13 cellular contexts compared by ENCODE assay signal in genomic region chr10:4353059-4353655, GRCh38.
DNase-seq lines count a peak whose midpoint lies in the region; ATAC-seq and TF ChIP-seq lines count a peak whose summit lies in the region.
"Had no signal": no experiment of that assay in that cellular context is flagged by ENCODE, and none has a peak within 500 bp of the region (broad histone marks: within the 10 kb centered on the region; RNA-seq: fewer than 3 reads in every experiment).

No MANE protein-coding gene starts in this region.

- H3K36me3 ChIP-seq in GM23338 (ENCODE audit: insufficient read depth) = no peaks in the 10 kb centered on the region
- no peaks in the 10 kb centered on the region for H3K36me3 ChIP-seq in adipocyte (ENCODE audit: control insufficient read depth, insufficient read depth, low read length, severe bottlenecking)
- H3K36me3 ChIP-seq in gastroesophageal sphincter = no peaks in the 10 kb centered on the region

- no peaks in the 10 kb centered on the region for H3K9me3 Mint-ChIP-seq in GM23338
- H3K9me3 Mint-ChIP-seq: CD4-positive, alpha-beta T cell had no signal

- ATAC-seq in GM23338 = no peak
- ATAC-seq in gastroesophageal sphincter = no peak
- no peak for ATAC-seq in GM21423 (IDR thresholded peaks at IDR 0.05; ENCODE audit: unreplicated experiment)
- no peak for ATAC-seq in HG03521 (IDR thresholded peaks at IDR 0.05; ENCODE audit: unreplicated experiment)
- ATAC-seq: K562 had no signal

- no peak for TF ChIP-seq POLR2A in gastroesophageal sphincter (IDR thresholded peaks at IDR 0.05)

- H3K9ac ChIP-seq in adipocyte (ENCODE audit: low read length) = peak overlapping the region; percentile 68

- no peaks in the 10 kb centered on the region for H3F3A ChIP-seq in GM23338 (replicated peaks; ENCODE audit: low read depth)

- no peak overlapping the region for H3K4me2 ChIP-seq in GM23338

- H3K4me1 ChIP-seq in GM23338 (ENCODE audit: insufficient read depth) = peaks cover 6% of the 10 kb centered on the region; the same call in 1 of the 2 replicates
- peaks cover 42% of the 10 kb centered on the region for H3K4me1 ChIP-seq in adipocyte (ENCODE audit: control insufficient read depth, insufficient read depth, low read length)
- H3K4me1 ChIP-seq in gastroesophageal sphincter = peaks cover 6 to 35% (median 13%) of the 10 kb centered on the region in 3 donors

- H3K27me3 Mint-ChIP-seq in GM23338 (ENCODE audit: insufficient read depth, low read depth, poor library complexity) = peaks cover 3% of the 10 kb centered on the region
- H3K27me3 Mint-ChIP-seq: CD4-positive, alpha-beta T cell had no signal

- H2AFZ ChIP-seq in GM23338 = peak overlapping the region; percentile 61; the same call in 1 of the 2 replicates

- no peaks in the 10 kb centered on the region for H3K79me2 ChIP-seq in GM23338 (replicated peaks; ENCODE audit: insufficient read depth)

- H3K27ac ChIP-seq in GM23338 (ENCODE audit: low read depth) (no peak overlapping the region), gastroesophageal sphincter (peak overlapping the region; percentile 36 to 78 (median 75))

- H3K9me3 ChIP-seq in adipocyte (ENCODE audit: control insufficient read depth, low read length) (no peaks in the 10 kb centered on the region), gastroesophageal sphincter (no peaks in the 10 kb centered on the region)

- DNase-seq in GM23338 (ENCODE audit: low spot score) (no peak), adipocyte (ENCODE audit: low read depth) (no peak), retina (peak; percentile 43), GM19240 (ENCODE audit: insufficient read length, low spot score) (no peak)
- DNase-seq in stimulated activated naive CD4-positive, alpha-beta T cell treated with Interleukin-2 at 50 U/mL for 16 hours (lab: John Stamatoyannopoulos, UW) = no peak
- DNase-seq: activated B cell treated with CpG ODN at 0.5 μM for 24 hours; activated T-cell treated with anti-CD3 and anti-CD28 coated beads, Interleukin-2, amount 50 U/mL, for 48 hours; CD4-positive, alpha-beta T cell; GOT3 had no signal

- peaks cover 7% of the 10 kb centered on the region; the same call in 2 of the 3 replicates for H3K4me1 Mint-ChIP-seq in GM23338
- H3K4me1 Mint-ChIP-seq: activated B cell treated with CpG ODN at 0.5 μM for 24 hours had no signal

- H3K36me3 Mint-ChIP-seq in GM23338 (ENCODE audit: low read depth) = no peaks in the 10 kb centered on the region

- peaks cover 9% of the 10 kb centered on the region; the same call in 1 of the 2 replicates for H3K9me2 ChIP-seq in GM23338 (ENCODE audit: insufficient read depth)

- no peak overlapping the region for H3K4me3 ChIP-seq in GM23338
- peak overlapping the region; percentile 28 for H3K4me3 ChIP-seq in adipocyte (ENCODE audit: low read length)
- H3K4me3 ChIP-seq in gastroesophageal sphincter = no peak overlapping the region
- H3K4me3 ChIP-seq: K562 had no signal

- 0 out of 2 replicates have a peak overlapping the region, but pooled peaks have one; percentile 4 for H3K27ac Mint-ChIP-seq in GM23338
- H3K27ac Mint-ChIP-seq: activated B cell treated with CpG ODN at 0.5 μM for 24 hours; CD4-positive, alpha-beta T cell had no signal

- no peak for TF ChIP-seq EP300 in gastroesophageal sphincter (IDR thresholded peaks at IDR 0.05)

- TF ChIP-seq CTCF in GM23338 (conservative IDR thresholded peaks at IDR 0.05; ENCODE audit: low read depth in 2 of 2) (no peak), gastroesophageal sphincter (IDR thresholded peaks at IDR 0.05) (no peak)

- H3K27me3 ChIP-seq in GM23338 (ENCODE audit: insufficient read depth) (no peaks in the 10 kb centered on the region), adipocyte (replicated peaks; ENCODE audit: control insufficient read depth, insufficient read depth, low read length) (no peaks in the 10 kb centered on the region), gastroesophageal sphincter (no peaks in the 10 kb centered on the region)

- WGBS in gastroesophageal sphincter (ENCODE audit: low coverage in 1 of 2), 2 donors = 54 to 69% methylated on average over 8 to 11 of the region's 11 CpGs

- no peak overlapping the region for H3K4me3 Mint-ChIP-seq in GM23338
- H3K4me3 Mint-ChIP-seq: activated B cell treated with CpG ODN at 0.5 μM for 24 hours; CD4-positive, alpha-beta T cell had no signal

- H4K20me1 ChIP-seq in GM23338 (replicated peaks; ENCODE audit: insufficient read depth) = no peaks in the 10 kb centered on the region

TF ChIP-seq in GM23338, 12 proteins besides CTCF, POLR2A, EP300 and RAD21 (continues in another document):
- TF ChIP-seq POLR2AphosphoS5 (IDR thresholded peaks at IDR 0.05; ENCODE audit: low read depth) (no peak), STAT1 (IDR thresholded peaks at IDR 0.05; ENCODE audit: unreplicated experiment) (no peak), NANOG (IDR thresholded peaks at IDR 0.05; ENCODE audit: borderline replicate concordance) (no peak), ZNF331 (CRISPR knock-in tag; IDR thresholded peaks at IDR 0.05; ENCODE audit: low read depth) (no peak), EZH2phosphoT487 (IDR thresholded peaks at IDR 0.05; ENCODE audit: unreplicated experiment) (no peak), JUNB (IDR thresholded peaks at IDR 0.05; ENCODE audit: unreplicated experiment) (no peak), EZH2 (IDR thresholded peaks at IDR 0.05; ENCODE audit: low read depth, unreplicated experiment) (no peak), ZNF462 (CRISPR knock-in tag; IDR thresholded peaks at IDR 0.05) (no peak), ZNF114 (CRISPR knock-in tag; IDR thresholded peaks at IDR 0.05) (no peak), ETS1 (IDR thresholded peaks at IDR 0.05) (no peak), CREB1 (CRISPR knock-in tag; IDR thresholded peaks at IDR 0.05; ENCODE audit: low read depth) (no peak)
